ENCODE assay signal across 1 cellular context in genomic region chr20:37406010-37406998, GRCh38.
TF ChIP-seq lines count a peak whose summit lies in the region.

No MANE protein-coding gene starts in this region.

TF ChIP-seq in GM12878, 131 proteins besides CTCF, POLR2A, EP300 and RAD21 (continued from another document):
- TF ChIP-seq USF1 (IDR thresholded peaks at IDR 0.05; ENCODE audit: borderline replicate concordance, extremely low read length, insufficient read depth, low read depth, low read length) (peak; percentile 69), MXI1 (IDR thresholded peaks at IDR 0.05; ENCODE audit: low read depth, low read length) (peak; percentile 66), CREB1 (IDR thresholded peaks at IDR 0.05; ENCODE audit: low read depth) (peak; percentile 9; the same call in 1 of the 2 replicates), PML (IDR thresholded peaks at IDR 0.05; ENCODE audit: low read length) (peak; percentile 32; the same call in 1 of the 2 replicates), IKZF1 (conservative IDR thresholded peaks at IDR 0.05) (peak; percentile 67), EGR1 (IDR thresholded peaks at IDR 0.05; ENCODE audit: borderline replicate concordance in 1 of 2, low read depth in 2 of 2, low read length in 2 of 2) (0 out of 3 replicates have a peak, but pooled peaks of 1 of the 2 experiments have one; percentile 17), NKRF (conservative IDR thresholded peaks at IDR 0.05) (0 out of 2 replicates have a peak, but pooled peaks have one; percentile 21), NBN (IDR thresholded peaks at IDR 0.05) (no peak), DPF2 (IDR thresholded peaks at IDR 0.05) (peak; percentile 43; the same call in 1 of the 2 replicates), ZNF207 (IDR thresholded peaks at IDR 0.05; ENCODE audit: borderline replicate concordance) (0 out of 2 replicates have a peak, but pooled peaks have one; percentile 66), BHLHE40 (IDR thresholded peaks at IDR 0.05; ENCODE audit: borderline replicate concordance in 1 of 2, low read depth in 2 of 2, low read length in 1 of 2) (peak; percentile 70 to 94; a peak in 3 of 4 replicates), RB1 (IDR thresholded peaks at IDR 0.05; ENCODE audit: borderline replicate concordance) (no peak), NRF1 (conservative IDR thresholded peaks at IDR 0.05; ENCODE audit: low read depth, low read length) (peak; percentile 62), BCL3 (IDR thresholded peaks at IDR 0.05; ENCODE audit: borderline replicate concordance, insufficient read depth, low read depth, low read length, poor library complexity, severe bottlenecking) (peak; percentile 96), YY1 (IDR thresholded peaks at IDR 0.05; ENCODE audit: low read depth, low read length) (0 out of 2 replicates have a peak, but pooled peaks have one; percentile 27), STAT1 (conservative IDR thresholded peaks at IDR 0.05) (no peak), BACH1 (IDR thresholded peaks at IDR 0.05; ENCODE audit: borderline replicate concordance) (peak; percentile 69), GATAD2B (conservative IDR thresholded peaks at IDR 0.05; ENCODE audit: low read depth) (peak; percentile 64; the same call in 1 of the 2 replicates), MAX (IDR thresholded peaks at IDR 0.05; ENCODE audit: low read depth, low read length) (peak; percentile 78; the same call in 1 of the 2 replicates), TARDBP (IDR thresholded peaks at IDR 0.05; ENCODE audit: borderline replicate concordance) (peak; percentile 87; the same call in 1 of the 2 replicates), PAX5 (IDR thresholded peaks at IDR 0.05; ENCODE audit: borderline replicate concordance, low read depth, low read length) (no peak), MTA3 (IDR thresholded peaks at IDR 0.05; ENCODE audit: borderline replicate concordance, low read length) (peak; percentile 55; the same call in 1 of the 2 replicates), RUNX3 (IDR thresholded peaks at IDR 0.05; ENCODE audit: low read length) (0 out of 2 replicates have a peak, but pooled peaks have one; percentile 2), ZBED1 (IDR thresholded peaks at IDR 0.05; ENCODE audit: borderline replicate concordance) (0 out of 2 replicates have a peak, but pooled peaks have one; percentile 52), ZNF687 (IDR thresholded peaks at IDR 0.05) (peak; percentile 85), MYC (IDR thresholded peaks at IDR 0.05; ENCODE audit: insufficient read depth, insufficient read length, insufficient replicate concordance, low read length, severe bottlenecking) (peak; percentile 80)
